In genomic region chr7:101167645-101168411, GRCh38 we compare ENCODE assay signal across 18 cellular contexts. TPM values are rescaled to one million over a fixed set of nuclear protein-coding genes. Genes with fewer than 3 reads are reported as not detected.
DNase-seq lines count a peak whose midpoint lies in the region; ATAC-seq and TF ChIP-seq lines count a peak whose summit lies in the region.
"Had no signal": no experiment of that assay in that cellular context is flagged by ENCODE, and none has a peak within 500 bp of the region (broad histone marks: within the 10 kb centered on the region; RNA-seq: fewer than 3 reads in every experiment).

No MANE protein-coding gene starts in this region.

- H3K9ac ChIP-seq in SK-N-SH (no peak overlapping the region), iPS-20b (ENCODE audit: low read depth, low read length) (no peak overlapping the region)

- no peak for DNase-seq in activated T-cell treated with anti-CD3 and anti-CD28 coated beads, Interleukin-2, amount 50 U/mL, for 72 hours
- DNase-seq in activated T-cell treated with anti-CD3 and anti-CD28 coated beads for 4 hours (no peak), SK-N-SH (peak; percentile 41), mesenteric fat pad (ENCODE audit: low spot score) (no peak)
- DNase-seq: activated CD4-positive, alpha-beta T cell treated with anti-CD3 and anti-CD28 coated beads, Interleukin-2, amount 50 U/mL, for 4 hours; adrenal gland; midbrain; pancreas; PC-3 had no signal

- WGBS in SK-N-SH (ENCODE audit: low lambda C conversion rate): 1% methylated on average over 11 of the region's 12 CpGs

- no peak overlapping the region for H2AFZ ChIP-seq in SK-N-SH (ENCODE audit: low read depth)

- H3K36me3 ChIP-seq in SK-N-SH (replicated peaks in 1 of 2; ENCODE audit: control insufficient read depth in 1 of 2, insufficient read depth in 2 of 2, low read length in 1 of 2) (no peaks in the 10 kb centered on the region), iPS-20b (ENCODE audit: insufficient read depth, low read depth, low read length) (no peaks in the 10 kb centered on the region)
- H3K36me3 ChIP-seq: adrenal gland, pancreas had no signal

- H3K4me3 ChIP-seq in SK-N-SH (ENCODE audit: low read depth in 2 of 2, low read length in 1 of 2): peak overlapping the region; percentile 23 to 25; a peak in 2 of 4 replicates
- H3K4me3 ChIP-seq in iPS-20b (ENCODE audit: low read length): peak overlapping the region; percentile 75; the same call in 1 of the 2 replicates
- H3K4me3 ChIP-seq: adrenal gland, pancreas had no signal

- peaks cover 81% of the 10 kb centered on the region for H3K27me3 Mint-ChIP-seq in activated T-cell treated with anti-CD3 and anti-CD28 coated beads, Interleukin-2, amount 50 U/mL, for 72 hours (ENCODE audit: low read depth)

- 0 out of 4 replicates have a peak, but pooled peaks of 1 of the 2 experiments have one; percentile 16 for TF ChIP-seq EP300 in SK-N-SH (IDR thresholded peaks at IDR 0.05; ENCODE audit: borderline replicate concordance in 1 of 2, low read depth in 1 of 2, low read length in 1 of 2)

- POLR2A ChIA-PET in SK-N-SH (lab: Yijun Ruan, JAX): interaction anchor here (0.5 to 1.4 kb wide), 6 partner anchors 11 to 74 kb away, joined by 3 to 7 read pairs (median 4); partner anchors contain the start of gene NAT16

- H3K4me1 Mint-ChIP-seq in activated T-cell treated with anti-CD3 and anti-CD28 coated beads, Interleukin-2, amount 50 U/mL, for 72 hours (ENCODE audit: low read depth): peaks cover 82% of the 10 kb centered on the region

- TF ChIP-seq CTCF in SK-N-SH (IDR thresholded peaks at IDR 0.05): no peak

- H3K36me3 Mint-ChIP-seq in activated T-cell treated with anti-CD3 and anti-CD28 coated beads, Interleukin-2, amount 50 U/mL, for 72 hours (ENCODE audit: insufficient read depth in 2 of 2): peaks cover 2% of the 10 kb centered on the region in 2 donors

- no peaks in the 10 kb centered on the region for H3K9me2 ChIP-seq in SK-N-SH

- H3K4me3 Mint-ChIP-seq in activated T-cell treated with anti-CD3 and anti-CD28 coated beads, Interleukin-2, amount 50 U/mL, for 72 hours: peak overlapping the region; percentile 6 to 80

- H3K4me2 ChIP-seq in SK-N-SH: peak overlapping the region; percentile 98

- H3K27ac ChIP-seq in SK-N-SH (ENCODE audit: low read depth in 2 of 2, low read length in 1 of 2) (peak overlapping the region in 1 of 2 experiments; percentile 67; a peak in 2 of 4 replicates), iPS-20b (ENCODE audit: low read length) (no peak overlapping the region)
- H3K27ac ChIP-seq: adrenal gland, pancreas had no signal

- H4K20me1 ChIP-seq in SK-N-SH (ENCODE audit: insufficient read depth): peaks cover 18% of the 10 kb centered on the region

- H3F3A ChIP-seq in SK-N-SH (replicated peaks; ENCODE audit: insufficient read depth): peaks cover 37% of the 10 kb centered on the region

- no peaks in the 10 kb centered on the region; the same call in 1 of the 2 replicates for H3K27me3 ChIP-seq in SK-N-SH (ENCODE audit: insufficient read depth)
- peaks cover 95% of the 10 kb centered on the region for H3K27me3 ChIP-seq in iPS-20b (ENCODE audit: insufficient read depth, low read length)

- CTCF ChIA-PET in SK-N-SH (lab: Yijun Ruan, JAX): interaction anchor here (0.7 to 3.8 kb wide), 14 partner anchors 10 to 115 kb away, joined by 3 to 26 read pairs (median 4); partner anchors contain the start of gene AP1S1

- peaks cover 36 to 63% of the 10 kb centered on the region in 2 experiments for H3K4me1 ChIP-seq in SK-N-SH (ENCODE audit: control insufficient read depth in 1 of 2, insufficient read depth in 2 of 2, low read depth in 1 of 2, low read length in 1 of 2)
- peaks cover 31% of the 10 kb centered on the region for H3K4me1 ChIP-seq in iPS-20b (ENCODE audit: insufficient read depth, low read length)

- no peak overlapping the region for H3K27ac Mint-ChIP-seq in activated T-cell treated with anti-CD3 and anti-CD28 coated beads, Interleukin-2, amount 50 U/mL, for 72 hours

- H3K9me3 Mint-ChIP-seq in activated T-cell treated with anti-CD3 and anti-CD28 coated beads, Interleukin-2, amount 50 U/mL, for 72 hours: no peaks in the 10 kb centered on the region

- no peaks in the 10 kb centered on the region for H3K9me3 ChIP-seq in SK-N-SH
- H3K9me3 ChIP-seq in iPS-20b (ENCODE audit: insufficient read depth, low read depth, low read length): no peaks in the 10 kb centered on the region
- H3K9me3 ChIP-seq: adrenal gland, pancreas had no signal

- H3K79me2 ChIP-seq in SK-N-SH (ENCODE audit: insufficient read depth): no peaks in the 10 kb centered on the region

- no peak for ATAC-seq in activated T-cell treated with anti-CD3 and anti-CD28 coated beads, Interleukin-2, amount 50 U/mL, for 72 hours (replicated peaks in 1 of 2)
- ATAC-seq in GM19328 (IDR thresholded peaks at IDR 0.05; ENCODE audit: unreplicated experiment): no peak
- no peak for ATAC-seq in activated CD4-positive, CD25-positive, alpha-beta regulatory T cell treated with anti-CD3 and anti-CD28 coated beads, Interleukin-2, amount 50 U/mL, for 24 hours
- no peak for ATAC-seq in GM21447 (IDR thresholded peaks at IDR 0.05; ENCODE audit: unreplicated experiment)
- ATAC-seq: pancreas, PC-3 had no signal

- no peak for TF ChIP-seq RAD21 in SK-N-SH (IDR thresholded peaks at IDR 0.05; ENCODE audit: low read length)

TF ChIP-seq in SK-N-SH, 30 proteins besides CTCF, POLR2A, EP300 and RAD21 (continues in another document):
- TF ChIP-seq FOSL2 (IDR thresholded peaks at IDR 0.05; ENCODE audit: borderline replicate concordance, low read depth): no peak
- TF ChIP-seq SMC3 (IDR thresholded peaks at IDR 0.05; ENCODE audit: low read depth, low read length): no peak
- no peak; the same call in 1 of the 2 replicates for TF ChIP-seq POLR2AphosphoS5 (IDR thresholded peaks at IDR 0.05; ENCODE audit: low read depth, low read length)
- no peak for TF ChIP-seq NFIC (IDR thresholded peaks at IDR 0.05; ENCODE audit: borderline replicate concordance)
- no peak for TF ChIP-seq USF2 (IDR thresholded peaks at IDR 0.05; ENCODE audit: borderline replicate concordance, low read depth, low read length)
- TF ChIP-seq CHD2 (IDR thresholded peaks at IDR 0.05; ENCODE audit: low read length, partially characterized antibody): peak; percentile 19
- peak; percentile 2; the same call in 1 of the 2 replicates for TF ChIP-seq RCOR1 (IDR thresholded peaks at IDR 0.05; ENCODE audit: low read length)
- TF ChIP-seq NRF1 (IDR thresholded peaks at IDR 0.05; ENCODE audit: low read depth, low read length): no peak
- no peak for TF ChIP-seq MEF2A (IDR thresholded peaks at IDR 0.05; ENCODE audit: borderline replicate concordance, low read depth)
- no peak for TF ChIP-seq TCF12 (IDR thresholded peaks at IDR 0.05)
- TF ChIP-seq GATA2 (CRISPR knock-in tag; IDR thresholded peaks at IDR 0.05): peak; percentile 63
- TF ChIP-seq MXI1 (IDR thresholded peaks at IDR 0.05; ENCODE audit: low read depth, low read length): peak; percentile 60

RNA-seq across cellular contexts. Expression of gene VGF, which starts 2.5 kb away (rescaled TPM):
- under 1 TPM in 1 of 2 donors, not detected in 1; 0.19 TPM for total RNA-seq in activated T-cell treated with anti-CD3 and anti-CD28 coated beads, Interleukin-2, amount 50 U/mL, for 72 hours
- 17.4 and 54.3 TPM in 2 replicates for polyA plus RNA-seq in SK-N-SH (2012; rRNA removed)
- 48.7 and 59.7 TPM in 2 replicates for polyA plus RNA-seq in SK-N-SH (2012; cell fraction: cytosol; rRNA removed)
- polyA plus RNA-seq in SK-N-SH (2012; cell fraction: nucleus; rRNA removed): 65.5 and 96.9 TPM in 2 replicates
- total RNA-seq in mesenteric fat pad: 0.22 TPM

RNA-seq across cellular contexts. Expression of gene NAT16, which starts 12.3 kb away (rescaled TPM):
- total RNA-seq in activated T-cell treated with anti-CD3 and anti-CD28 coated beads, Interleukin-2, amount 50 U/mL, for 72 hours: not detected
- 0.64 and 0.68 TPM in 2 replicates for polyA plus RNA-seq in SK-N-SH (2012; rRNA removed)
- 0.51 and 0.62 TPM in 2 replicates for polyA plus RNA-seq in SK-N-SH (2012; cell fraction: cytosol; rRNA removed)
- polyA plus RNA-seq in SK-N-SH (2012; cell fraction: nucleus; rRNA removed): 3.7 and 7.0 TPM in 2 replicates
- not detected for total RNA-seq in mesenteric fat pad
- total RNA-seq: LHCN-M2 had no signal
- polyA plus RNA-seq: adrenal gland, thymus had no signal

RNA-seq across cellular contexts. Expression of gene AP1S1, which starts 13.6 kb away (rescaled TPM):
- total RNA-seq in activated T-cell treated with anti-CD3 and anti-CD28 coated beads, Interleukin-2, amount 50 U/mL, for 72 hours: 10 to 100 TPM; 23.4 to 28.4 TPM
- 616 and 704 TPM in 2 replicates for polyA plus RNA-seq in SK-N-SH (2012; rRNA removed)
- polyA plus RNA-seq in SK-N-SH (2012; cell fraction: cytosol; rRNA removed): 481 and 593 TPM in 2 replicates
- 340 and 390 TPM in 2 replicates for polyA plus RNA-seq in SK-N-SH (2012; cell fraction: nucleus; rRNA removed)
- 30.4 TPM for total RNA-seq in mesenteric fat pad

RNA-seq across cellular contexts. Expression of gene MOGAT3, which starts 33.0 kb away (rescaled TPM):
- not detected for total RNA-seq in activated T-cell treated with anti-CD3 and anti-CD28 coated beads, Interleukin-2, amount 50 U/mL, for 72 hours
- not detected in 2 replicates for polyA plus RNA-seq in SK-N-SH (2012; rRNA removed)
- polyA plus RNA-seq in SK-N-SH (2012; cell fraction: cytosol; rRNA removed): not detected in 2 replicates
- not detected in 2 replicates for polyA plus RNA-seq in SK-N-SH (2012; cell fraction: nucleus; rRNA removed)
- not detected for total RNA-seq in mesenteric fat pad
- total RNA-seq: adrenal gland, cerebellum, frontal cortex, LHCN-M2, pancreas, PC-3 had no signal
- polyA plus RNA-seq: adrenal gland, AG04450, pancreas had no signal

RNA-seq across cellular contexts. Expression of gene SERPINE1, which starts 40.9 kb away (rescaled TPM):
- total RNA-seq in activated T-cell treated with anti-CD3 and anti-CD28 coated beads, Interleukin-2, amount 50 U/mL, for 72 hours: under 1 TPM in 1 of 2 donors, not detected in 1; 0.14 TPM
- polyA plus RNA-seq in SK-N-SH (2012; rRNA removed): 4,174 and 5,753 TPM in 2 replicates
- polyA plus RNA-seq in SK-N-SH (2012; cell fraction: cytosol; rRNA removed): 2,518 and 3,426 TPM in 2 replicates
- 3,662 and 5,083 TPM in 2 replicates for polyA plus RNA-seq in SK-N-SH (2012; cell fraction: nucleus; rRNA removed)
- total RNA-seq in mesenteric fat pad: 130 TPM
